Comparison of ENCODE assay signal across 8 cellular contexts in genomic region chr19:19366691-19367396, GRCh38. TPM values are rescaled to one million over a fixed set of nuclear protein-coding genes. Genes with fewer than 3 reads are reported as not detected.
DNase-seq lines count a peak whose midpoint lies in the region; ATAC-seq and TF ChIP-seq lines count a peak whose summit lies in the region.

No MANE protein-coding gene starts in this region.

- H3K36me3 ChIP-seq in CD8-positive, alpha-beta memory T cell (ENCODE audit: insufficient read depth, low read length), result no peaks in the 10 kb centered on the region
- no peaks in the 10 kb centered on the region for H3K36me3 ChIP-seq in SJCRH30
- H3K36me3 ChIP-seq in rectal smooth muscle tissue (ENCODE audit: control insufficient read depth, insufficient read depth, low read length), result no peaks in the 10 kb centered on the region
- H3K36me3 ChIP-seq in aorta (ENCODE audit: control insufficient read depth in 1 of 2, insufficient read depth in 2 of 2, low read length in 1 of 2), result no peaks in the 10 kb centered on the region

- H3K9ac ChIP-seq in rectal smooth muscle tissue (ENCODE audit: low read length), result peak overlapping the region; percentile 16

- POLR2A ChIA-PET in CD8-positive, alpha-beta memory T cell (lab: Charles Lee), result no interaction called here

- 35 to 41% methylated on average over 12 of the region's 12 CpGs for WGBS in aorta, 2 donors

- no peaks in the 10 kb centered on the region for H3K27me3 ChIP-seq in CD8-positive, alpha-beta memory T cell (ENCODE audit: insufficient read depth, low read length, poor library complexity, severe bottlenecking)
- H3K27me3 ChIP-seq in SJCRH30 (no peaks in the 10 kb centered on the region), rectal smooth muscle tissue (ENCODE audit: control insufficient read depth, insufficient read depth, low read length) (no peaks in the 10 kb centered on the region), aorta (ENCODE audit: control insufficient read depth in 1 of 2, insufficient read depth in 2 of 2, low read length in 1 of 2) (no peaks in the 10 kb centered on the region)

- intact Hi-C loops in Right ventricle myocardium inferior (cut with DNase I) (loop anchor here (1.0 to 2.0 kb wide), 2 partner anchors 40 to 123 kb away; no protein-coding TSS in a partner anchor), aorta (cut with DNase I) (loop anchor here in 1 of 2 donors (5.0 kb wide), 1 partner anchor 40 kb away; the partner anchor contains the start of gene GATAD2A)

- peaks cover 26% of the 10 kb centered on the region for H3K4me1 ChIP-seq in CD8-positive, alpha-beta memory T cell (ENCODE audit: insufficient read depth, low read length)
- H3K4me1 ChIP-seq in SJCRH30 (peaks cover 4% of the 10 kb centered on the region; the same call in 1 of the 2 replicates), rectal smooth muscle tissue (ENCODE audit: control insufficient read depth, insufficient read depth, low read length) (peaks cover 3% of the 10 kb centered on the region), aorta (ENCODE audit: control insufficient read depth in 1 of 2, insufficient read depth in 2 of 2, low read length in 2 of 2) (no peaks in the 10 kb centered on the region)

- no peaks in the 10 kb centered on the region for H3K9me3 ChIP-seq in CD8-positive, alpha-beta memory T cell (ENCODE audit: low read length)
- H3K9me3 ChIP-seq in SJCRH30 (replicated peaks) (no peaks in the 10 kb centered on the region), aorta (ENCODE audit: control insufficient read depth, low read length) (no peaks in the 10 kb centered on the region)

- DNase-seq in CD8-positive, alpha-beta memory T cell, result peak; percentile 48 to 79 (median 61)
- DNase-seq in LNCaP clone FGC (ENCODE audit: low read depth) (peak; percentile 59), SJCRH30 (peak; percentile 78 to 89), activated gamma-delta T cell treated with Interleukin-2 at 50 U/mL for 16 hours (peak; percentile 65), Right ventricle myocardium inferior (ENCODE audit: missing footprints) (peak; percentile 84), aorta (peak; percentile 75 to 84)

- H3K27ac Mint-ChIP-seq in CD8-positive, alpha-beta memory T cell, result peak overlapping the region in 7 of 8 donors; percentile 15 to 91 (median 85)

- no peaks in the 10 kb centered on the region for H3K9me3 Mint-ChIP-seq in CD8-positive, alpha-beta memory T cell

- peak; percentile 96 for TF ChIP-seq CTCF in LNCaP clone FGC (IDR thresholded peaks at IDR 0.05; ENCODE audit: control insufficient read depth, extremely low read depth, insufficient read depth)

- CTCF ChIA-PET in CD8-positive, alpha-beta memory T cell (lab: Charles Lee), result interaction anchor here (0.6 to 8.1 kb wide), 17 partner anchors 9 to 164 kb away, joined by 3 to 166 read pairs (median 3); partner anchors contain the start of genes GATAD2A and NR2C2AP

- H3K27ac ChIP-seq in CD8-positive, alpha-beta memory T cell (ENCODE audit: low read depth, low read length), result no peak overlapping the region
- H3K27ac ChIP-seq in SJCRH30 (no peak overlapping the region), rectal smooth muscle tissue (ENCODE audit: low read depth, low read length) (no peak overlapping the region), aorta (ENCODE audit: low read depth in 1 of 2, low read length in 2 of 2) (no peak overlapping the region)

- no peak overlapping the region for H3K4me3 ChIP-seq in CD8-positive, alpha-beta memory T cell (ENCODE audit: low read length)
- H3K4me3 ChIP-seq in LNCaP clone FGC (ENCODE audit: low read depth, low read length), result no peak overlapping the region
- H3K4me3 ChIP-seq in SJCRH30, result no peak overlapping the region
- peak overlapping the region; percentile 45 for H3K4me3 ChIP-seq in rectal smooth muscle tissue (ENCODE audit: low read length)
- no peak overlapping the region for H3K4me3 ChIP-seq in aorta (ENCODE audit: low read length in 2 of 2)

- H3K4me1 Mint-ChIP-seq in CD8-positive, alpha-beta memory T cell, result peaks cover 13 to 19% (median 18%) of the 10 kb centered on the region in 3 donors

- H3K27me3 Mint-ChIP-seq in CD8-positive, alpha-beta memory T cell, result no peaks in the 10 kb centered on the region

- peak overlapping the region; percentile 37 to 74 (median 52) for H3K4me3 Mint-ChIP-seq in CD8-positive, alpha-beta memory T cell

- no peaks in the 10 kb centered on the region for H3K36me3 Mint-ChIP-seq in CD8-positive, alpha-beta memory T cell

- ATAC-seq in GM21360 (IDR thresholded peaks at IDR 0.05; ENCODE audit: unreplicated experiment) (peak; percentile 69), Right ventricle myocardium inferior (peak; percentile 78), aorta (ENCODE audit: low FRiP score) (peak; percentile 83)

RNA-seq across cellular contexts. Expression of gene GATAD2A, which starts 38.6 kb away (rescaled TPM):
- 100 to 1,000 TPM; 176 to 182 TPM for total RNA-seq in CD8-positive, alpha-beta memory T cell
- polyA plus RNA-seq in CD8-positive, alpha-beta memory T cell, result 46.9 TPM
- total RNA-seq in SJCRH30 (2014; rRNA removed; shearing (Covaris generic)), result 99.6 and 101 TPM in 2 replicates
- total RNA-seq in Right ventricle myocardium inferior (25.9 TPM), aorta (10 to 100 TPM; 78.6 to 86.7 TPM)
- 10 to 100 TPM; 17.9 to 22.7 TPM for polyA plus RNA-seq in aorta

RNA-seq across cellular contexts. Expression of gene MAU2, which starts 46.2 kb away (rescaled TPM):
- total RNA-seq in CD8-positive, alpha-beta memory T cell, result 10 to 100 TPM; 52.3 to 59.4 TPM
- polyA plus RNA-seq in CD8-positive, alpha-beta memory T cell, result 27.6 TPM
- total RNA-seq in SJCRH30 (2014; rRNA removed; shearing (Covaris generic)), result 18.0 and 24.3 TPM in 2 replicates
- total RNA-seq in Right ventricle myocardium inferior, result 31.8 TPM
- 10 to 100 TPM; 54.0 to 82.8 TPM for total RNA-seq in aorta
- 10 to 100 TPM; 11.3 to 36.7 TPM for polyA plus RNA-seq in aorta

RNA-seq across cellular contexts. Expression of gene SUGP1, which starts 46.5 kb away (rescaled TPM):
- 10 to 100 TPM; 64.7 to 65.9 TPM for total RNA-seq in CD8-positive, alpha-beta memory T cell
- 40.8 TPM for polyA plus RNA-seq in CD8-positive, alpha-beta memory T cell
- total RNA-seq in SJCRH30 (2014; rRNA removed; shearing (Covaris generic)), result 35.4 and 40.8 TPM in 2 replicates
- total RNA-seq in Right ventricle myocardium inferior, result 34.9 TPM
- total RNA-seq in aorta, result 10 to 100 TPM; 29.0 to 44.3 TPM
- polyA plus RNA-seq in aorta, result 10 to 100 TPM; 22.0 to 58.4 TPM
